In genomic region chr1:89938171-89939055, GRCh38 we compare ENCODE assay signal across 12 cellular contexts. TPM values are rescaled to one million over a fixed set of nuclear protein-coding genes. Genes with fewer than 3 reads are reported as not detected.
DNase-seq lines count a peak whose midpoint lies in the region; ATAC-seq and TF ChIP-seq lines count a peak whose summit lies in the region.
"Had no signal": no experiment of that assay in that cellular context is flagged by ENCODE, and none has a peak within 500 bp of the region (broad histone marks: within the 10 kb centered on the region; RNA-seq: fewer than 3 reads in every experiment).

No MANE protein-coding gene starts in this region.

- H3K79me2 ChIP-seq in GM23248 (ENCODE audit: insufficient read depth), result no peaks in the 10 kb centered on the region

- H3K27me3 Mint-ChIP-seq in WTC11 (ENCODE audit: low read depth), result no peaks in the 10 kb centered on the region
- H3K27me3 Mint-ChIP-seq: naive thymus-derived CD8-positive, alpha-beta T cell had no signal

- H3K27me3 ChIP-seq in GM23248 (replicated peaks; ENCODE audit: insufficient read depth), result no peaks in the 10 kb centered on the region
- no peaks in the 10 kb centered on the region for H3K27me3 ChIP-seq in stomach

- H3K9me2 ChIP-seq in GM23248 (ENCODE audit: insufficient read depth), result no peaks in the 10 kb centered on the region

- no peak overlapping the region for H2AFZ ChIP-seq in GM23248

- 0 out of 2 replicates have a peak, but pooled peaks cover 4% of the 10 kb centered on the region for H3K36me3 ChIP-seq in GM23248 (ENCODE audit: low read depth)
- peaks cover 2 to 19% (median 15%) of the 10 kb centered on the region in 4 donors for H3K36me3 ChIP-seq in stomach

- 91% methylated on average over 7 of the region's 7 CpGs for WGBS in GM23248 (ENCODE audit: low coverage in 1 of 2, low lambda C conversion rate in 2 of 2, missing lambda C conversion rate in 2 of 2), 2 experiments
- WGBS in stomach, 5 donors, result 83 to 95% (median 91%) methylated on average over 7 of the region's 7 CpGs

- H3K4me3 ChIP-seq in GM23248 (no peak overlapping the region), fibroblast of pulmonary artery (replicated peaks; ENCODE audit: low read depth, low read length) (no peak overlapping the region), stomach (no peak overlapping the region)

- H3K36me3 Mint-ChIP-seq in WTC11, result peaks cover 23% of the 10 kb centered on the region

- peak overlapping the region; percentile 88 for H3K27ac Mint-ChIP-seq in WTC11

- TF ChIP-seq POLR2A in stomach (IDR thresholded peaks at IDR 0.05), result no peak

- H3K4me1 Mint-ChIP-seq in WTC11, result peaks cover 54% of the 10 kb centered on the region

- POLR2A ChIA-PET in WTC11 (lab: Charles Lee), result no interaction called here

- TF ChIP-seq EP300 in stomach (IDR thresholded peaks at IDR 0.05), result no peak

- peak overlapping the region; percentile 5 for H3K27ac ChIP-seq in GM23248
- no peak overlapping the region for H3K27ac ChIP-seq in stomach

- H3K9me3 Mint-ChIP-seq in WTC11, result no peaks in the 10 kb centered on the region
- H3K9me3 Mint-ChIP-seq: naive thymus-derived CD8-positive, alpha-beta T cell had no signal

- no peaks in the 10 kb centered on the region for H4K20me1 ChIP-seq in GM23248 (ENCODE audit: insufficient read depth)

- DNase-seq in GM23248, result peak; percentile 61
- DNase-seq in WTC11 (ENCODE audit: low spot score), result no peak
- peak; percentile 49 for DNase-seq in fibroblast of pulmonary artery (ENCODE audit: low read depth)
- peak; percentile 81 for DNase-seq in renal cortical epithelial cell (ENCODE audit: low read depth)
- no peak for DNase-seq in stomach
- DNase-seq in activated CD4-positive, CD25-positive, alpha-beta regulatory T cell (lab: John Stamatoyannopoulos, UW), result no peak
- no peak for DNase-seq in T-helper 9 cell
- DNase-seq: activated CD4-positive, alpha-beta T cell treated with anti-CD3 and anti-CD28 coated beads for 48 hours; naive thymus-derived CD8-positive, alpha-beta T cell; NCI-H526; stimulated activated CD4-positive, alpha-beta T cell treated with anti-CD3 and anti-CD28 coated beads, Interleukin-12 subunit alpha, Interleukin-12 subunit beta, amount 100 ng/mL, for 4 hours had no signal

- H3F3A ChIP-seq in GM23248 (ENCODE audit: insufficient read depth), result peaks cover 25% of the 10 kb centered on the region

- no peak overlapping the region for H3K9ac ChIP-seq in GM23248

- no peak for TF ChIP-seq CTCF in WTC11 (IDR thresholded peaks at IDR 0.05)
- no peak for TF ChIP-seq CTCF in fibroblast of pulmonary artery (IDR thresholded peaks at IDR 0.05; ENCODE audit: low read length, missing control alignments)
- no peak for TF ChIP-seq CTCF in stomach (IDR thresholded peaks at IDR 0.05)

- in situ Hi-C loops in GM23248 (cut with MboI), result no loop called here

- CTCF ChIA-PET in WTC11 (lab: Charles Lee), result no interaction called here

- peaks cover 29% of the 10 kb centered on the region for H3K4me1 ChIP-seq in GM23248 (ENCODE audit: insufficient read depth)
- H3K4me1 ChIP-seq in stomach, result peaks cover 0 to 11% (median 7%) of the 10 kb centered on the region in 4 donors

- H3K9me3 ChIP-seq in GM23248 (ENCODE audit: low read depth) (no peaks in the 10 kb centered on the region), stomach (no peaks in the 10 kb centered on the region)

- no peak overlapping the region for H3K4me3 Mint-ChIP-seq in WTC11
- H3K4me3 Mint-ChIP-seq: naive thymus-derived CD8-positive, alpha-beta T cell had no signal

- no peak for ATAC-seq in WTC11
- no peak for ATAC-seq in GM19324 (IDR thresholded peaks at IDR 0.05; ENCODE audit: low FRiP score, unreplicated experiment)
- ATAC-seq: naive thymus-derived CD8-positive, alpha-beta T cell had no signal

- intact Hi-C loops in stomach (cut with DNase I; ENCODE audit: low total_unique reads), result no loop called here

- peak overlapping the region; percentile 2 for H3K4me2 ChIP-seq in GM23248 (ENCODE audit: unreplicated experiment)

TF ChIP-seq in WTC11, 78 proteins besides CTCF, POLR2A, EP300 and RAD21:
- TF ChIP-seq CDX4 (CRISPR knock-in tag; IDR thresholded peaks at IDR 0.05; ENCODE audit: borderline replicate concordance) (no peak), TEAD1 (CRISPR knock-in tag; IDR thresholded peaks at IDR 0.05) (no peak), ZNF416 (CRISPR knock-in tag; IDR thresholded peaks at IDR 0.05) (no peak), ZBTB21 (CRISPR knock-in tag; IDR thresholded peaks at IDR 0.05; ENCODE audit: borderline replicate concordance) (no peak), EMX1 (CRISPR knock-in tag; IDR thresholded peaks at IDR 0.05) (no peak), E2F5 (CRISPR knock-in tag; IDR thresholded peaks at IDR 0.05) (no peak), SMAD4 (CRISPR knock-in tag; IDR thresholded peaks at IDR 0.05) (no peak), RORB (CRISPR knock-in tag; IDR thresholded peaks at IDR 0.05) (no peak), ZNF532 (CRISPR knock-in tag; IDR thresholded peaks at IDR 0.05; ENCODE audit: borderline replicate concordance) (no peak), HMGA2 (CRISPR knock-in tag; IDR thresholded peaks at IDR 0.05) (no peak), ZNF423 (CRISPR knock-in tag; IDR thresholded peaks at IDR 0.05) (no peak), ZNF396 (CRISPR knock-in tag; IDR thresholded peaks at IDR 0.05; ENCODE audit: borderline replicate concordance) (no peak)
- TF ChIP-seq, protein P1, sequence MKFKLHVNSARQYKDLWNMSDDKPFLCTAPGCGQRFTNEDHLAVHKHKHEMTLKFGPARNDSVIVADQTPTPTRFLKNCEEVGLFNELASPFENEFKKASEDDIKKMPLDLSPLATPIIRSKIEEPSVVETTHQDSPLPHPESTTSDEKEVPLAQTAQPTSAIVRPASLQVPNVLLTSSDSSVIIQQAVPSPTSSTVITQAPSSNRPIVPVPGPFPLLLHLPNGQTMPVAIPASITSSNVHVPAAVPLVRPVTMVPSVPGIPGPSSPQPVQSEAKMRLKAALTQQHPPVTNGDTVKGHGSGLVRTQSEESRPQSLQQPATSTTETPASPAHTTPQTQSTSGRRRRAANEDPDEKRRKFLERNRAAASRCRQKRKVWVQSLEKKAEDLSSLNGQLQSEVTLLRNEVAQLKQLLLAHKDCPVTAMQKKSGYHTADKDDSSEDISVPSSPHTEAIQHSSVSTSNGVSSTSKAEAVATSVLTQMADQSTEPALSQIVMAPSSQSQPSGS (CRISPR knock-in tag; IDR thresholded peaks at IDR 0.05; ENCODE audit: borderline replicate concordance, low read depth), result no peak

RNA-seq across cellular contexts. Expression of gene ZNF326, which starts 56.5 kb away (rescaled TPM):
- 5.2 and 5.6 TPM in 2 replicates for total RNA-seq in GM23248 (2014; rRNA removed; shearing (Covaris generic))
- polyA plus RNA-seq in GM23248 (2016; fragmentation: Nextera tagmentation; extraction: Ambion mirVana), result 17.2 and 17.7 TPM in 2 replicates
- total RNA-seq in WTC11 (2021), result 27.8 to 32.7 TPM (median 28.5 TPM) in 3 replicates
- 4.0 and 20.5 TPM in 2 replicates for total RNA-seq in renal cortical epithelial cell
- 10 to 100 TPM in 4 of 5 donors, 1 to 10 TPM in 1; 5.3 to 44.2 (median 30.8) TPM for total RNA-seq in stomach
- 10 to 100 TPM in 1 of 3 donors, 1 to 10 TPM in 2; 9.2 to 12.2 (median 9.7) TPM for polyA plus RNA-seq in stomach

Comparison
In these comparisons a context has a peak if more than half of its experiments do, and no peak if none do; other contexts are left out.
1. DNase-seq: peak in GM23248 (single experiment), fibroblast of pulmonary artery (single experiment) and renal cortical epithelial cell (single experiment); none in WTC11 (single experiment), stomach (single experiment), activated CD4-positive, CD25-positive, alpha-beta regulatory T cell (0 of 4) and T-helper 9 cell (single experiment).